11 cellular contexts compared by ENCODE assay signal in the genomic region with DNA sequence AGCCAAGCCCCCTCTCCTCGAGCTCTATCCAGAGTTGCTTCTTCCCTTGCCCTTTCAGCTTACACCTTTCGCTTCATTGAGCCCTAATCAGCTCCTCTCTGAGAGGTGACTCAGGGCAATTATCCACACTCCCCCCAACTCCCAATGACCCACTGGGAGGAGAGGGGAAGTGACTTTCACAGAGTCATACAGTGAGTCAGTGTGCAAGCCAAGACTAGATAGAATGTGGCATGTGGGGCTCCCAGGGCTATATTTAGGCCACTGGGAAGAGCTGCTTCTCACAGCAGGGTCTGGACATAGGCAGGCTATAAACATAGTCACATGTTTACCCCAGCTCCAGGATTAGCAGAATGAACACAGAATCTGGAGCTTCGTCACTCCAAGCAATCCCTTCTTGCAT. TPM values are rescaled to one million over a fixed set of nuclear protein-coding genes. Genes with fewer than 3 reads are reported as not detected.
DNase-seq lines count a peak whose midpoint lies in the region; ATAC-seq and TF ChIP-seq lines count a peak whose summit lies in the region.
"Had no signal": no experiment of that assay in that cellular context is flagged by ENCODE, and none has a peak within 500 bp of the region (broad histone marks: within the 10 kb centered on the region; RNA-seq: fewer than 3 reads in every experiment).

No MANE protein-coding gene starts in this region.

- no peak for ATAC-seq in GM18520 (IDR thresholded peaks at IDR 0.05; ENCODE audit: unreplicated experiment)
- no peak for ATAC-seq in HG02981 (IDR thresholded peaks at IDR 0.05; ENCODE audit: unreplicated experiment)

- TF ChIP-seq POLR2A in uterus (IDR thresholded peaks at IDR 0.05), result no peak

- H3K9me3 ChIP-seq in adipocyte (ENCODE audit: control insufficient read depth, low read length) (no peaks in the 10 kb centered on the region), uterus (no peaks in the 10 kb centered on the region)

- H3K4me3 ChIP-seq in adipocyte (ENCODE audit: low read length), result peak overlapping the region; percentile 15
- H3K4me3 ChIP-seq in uterus, result no peak overlapping the region

- no peaks in the 10 kb centered on the region for H3K36me3 ChIP-seq in adipocyte (ENCODE audit: control insufficient read depth, insufficient read depth, low read length, severe bottlenecking)
- H3K36me3 ChIP-seq in uterus, result no peaks in the 10 kb centered on the region

- H3K27me3 ChIP-seq in adipocyte (replicated peaks; ENCODE audit: control insufficient read depth, insufficient read depth, low read length) (no peaks in the 10 kb centered on the region), uterus (no peaks in the 10 kb centered on the region)

- peaks cover 14% of the 10 kb centered on the region for H3K4me1 ChIP-seq in adipocyte (ENCODE audit: control insufficient read depth, insufficient read depth, low read length)
- no peaks in the 10 kb centered on the region for H3K4me1 ChIP-seq in uterus

- intact Hi-C loops in uterus (cut with DNase I; ENCODE audit: low total_unique reads), result no loop called here

- no peak for TF ChIP-seq CTCF in uterus (IDR thresholded peaks at IDR 0.05)

- DNase-seq in AG08396 (ENCODE audit: low spot score) (peak; percentile 80), HT1080 (ENCODE audit: low read depth) (peak; percentile 99), adipocyte (ENCODE audit: low read depth) (peak; percentile 9), islet precursor cell (peak; percentile 93), uterus (no peak)
- no peak for DNase-seq in activated CD8-positive, alpha-beta memory T cell treated with anti-CD3 and anti-CD28 coated beads, Interleukin-2, amount 50 U/mL, for 4 hours
- DNase-seq: activated naive CD4-positive, alpha-beta T cell; DND-41; T-helper 2 cell had no signal

- H3K9ac ChIP-seq in adipocyte (ENCODE audit: low read length), result no peak overlapping the region

- no peak overlapping the region for H3K27ac ChIP-seq in uterus

RNA-seq across cellular contexts. Expression of a gene that starts 57.4 kb away (rescaled TPM):
- total RNA-seq in HT1080 (2014; rRNA removed; shearing (Covaris generic)), result 9.2 and 10.4 TPM in 2 replicates
- 1.7 TPM in 2 replicates for polyA plus RNA-seq in HT1080 (2015; cell fraction: cytosol; rRNA removed)
- polyA plus RNA-seq in HT1080 (2015; cell fraction: nucleus; rRNA removed), result 0.95 and 2.5 TPM in 2 replicates
- 10 to 100 TPM in 1 of 4 donors, 1 to 10 TPM in 2, not detected in 1; 2.5 to 21.2 (median 4.5) TPM for total RNA-seq in uterus

Comparison
In these comparisons a context has a peak if more than half of its experiments do, and no peak if none do; other contexts are left out.
1. DNase-seq: peak in AG08396 (single experiment), HT1080 (single experiment), adipocyte (single experiment) and islet precursor cell (single experiment); none in activated CD8-positive, alpha-beta memory T cell treated with anti-CD3 and anti-CD28 coated beads, Interleukin-2, amount 50 U/mL, for 4 hours (single experiment) and uterus (0 of 2).